ENCODE assay signal across 11 cellular contexts in genomic region chrX:21972046-21972445, GRCh38. TPM values are rescaled to one million over a fixed set of nuclear protein-coding genes. Genes with fewer than 3 reads are reported as not detected.
DNase-seq lines count a peak whose midpoint lies in the region; ATAC-seq, FAIRE-seq and TF ChIP-seq lines count a peak whose summit lies in the region.
"Had no signal": no experiment of that assay in that cellular context is flagged by ENCODE, and none has a peak within 500 bp of the region (broad histone marks: within the 10 kb centered on the region; RNA-seq: fewer than 3 reads in every experiment).

No MANE protein-coding gene starts in this region.

- peak overlapping the region in 1 of 2 donors; percentile 19 for H3K9ac ChIP-seq in colonic mucosa (ENCODE audit: low read depth in 2 of 2, low read length in 2 of 2)

- TF ChIP-seq CTCF in Calu3 (IDR thresholded peaks at IDR 0.05; ENCODE audit: unreplicated experiment), result no peak
- no peak for TF ChIP-seq CTCF in colonic mucosa (IDR thresholded peaks at IDR 0.05)
- TF ChIP-seq CTCF in nephron (IDR thresholded peaks at IDR 0.05; ENCODE audit: unreplicated experiment in 3 of 3), result no peak
- TF ChIP-seq CTCF in foreskin keratinocyte (conservative IDR thresholded peaks at IDR 0.05), result no peak

- H3K4me3 Mint-ChIP-seq in Calu3 (ENCODE audit: low read depth, unreplicated experiment) (peak overlapping the region; percentile 44), nephron (no peak overlapping the region)

- no peak for ATAC-seq in GM21390 (IDR thresholded peaks at IDR 0.05; ENCODE audit: unreplicated experiment)
- ATAC-seq in foreskin keratinocyte, result no peak
- ATAC-seq in GM19023 (IDR thresholded peaks at IDR 0.05; ENCODE audit: unreplicated experiment), result no peak
- ATAC-seq in GM19452 (IDR thresholded peaks at IDR 0.05; ENCODE audit: unreplicated experiment), result no peak

- H3K4me3 ChIP-seq in colonic mucosa, result no peak overlapping the region
- H3K4me3 ChIP-seq: thoracic aorta had no signal

- H3K9me3 Mint-ChIP-seq in Calu3 (ENCODE audit: low read depth, unreplicated experiment) (no peaks in the 10 kb centered on the region), nephron (no peaks in the 10 kb centered on the region)

- H3K4me1 ChIP-seq in colonic mucosa (no peaks in the 10 kb centered on the region), foreskin keratinocyte (peaks cover 12% of the 10 kb centered on the region)

- H3K27ac Mint-ChIP-seq in Calu3 (ENCODE audit: unreplicated experiment), result peak overlapping the region; percentile 91
- H3K27ac Mint-ChIP-seq in nephron, result peak overlapping the region; percentile 80 to 96 (median 88)

- no peaks in the 10 kb centered on the region for H3K27me3 Mint-ChIP-seq in Calu3 (ENCODE audit: unreplicated experiment)
- H3K27me3 Mint-ChIP-seq in nephron (ENCODE audit: low read depth), result no peaks in the 10 kb centered on the region

- DNase-seq in Calu3 (no peak), RCC 7860 (ENCODE audit: low spot score) (peak; percentile 50), colonic mucosa (no peak), foreskin keratinocyte (no peak)
- DNase-seq: NCI-H1092 treated with DMSO at 0.1 percent for 48 hours, NCI-H510A treated with DMSO at 0.1 percent for 48 hours had no signal

- no peaks in the 10 kb centered on the region for H3K36me3 ChIP-seq in colonic mucosa

- no peaks in the 10 kb centered on the region for H3K27me3 ChIP-seq in colonic mucosa
- H3K27me3 ChIP-seq in foreskin keratinocyte, result no peaks in the 10 kb centered on the region

- H3K4me1 Mint-ChIP-seq in Calu3 (ENCODE audit: low read depth, unreplicated experiment), result peaks cover 53% of the 10 kb centered on the region
- H3K4me1 Mint-ChIP-seq in nephron, result peaks cover 15% of the 10 kb centered on the region

- no TSS peak for BruUV-seq in Calu3 (replicated peaks; lab: Mats Ljungman, UMichigan)

- H3K9me3 ChIP-seq in colonic mucosa, result no peaks in the 10 kb centered on the region
- H3K9me3 ChIP-seq: thoracic aorta had no signal

- intact Hi-C loops in Calu3 (cut with micrococcal nuclease; ENCODE audit: unreplicated experiment), result loop anchor here (2.0 to 10.0 kb wide), 4 partner anchors 25 to 227 kb away; partner anchors contain the start of gene MBTPS2
- intact Hi-C loops in colonic mucosa (cut with DNase I), result no loop called here

- H3K36me3 Mint-ChIP-seq in Calu3 (ENCODE audit: insufficient read depth, unreplicated experiment) (peaks cover 81% of the 10 kb centered on the region), nephron (ENCODE audit: low read depth) (peaks cover 74% of the 10 kb centered on the region)

- CTCF ChIA-PET in Calu3 (lab: Charles Lee), result interaction anchor here (0.6 to 3.0 kb wide), 9 partner anchors 18 to 1457 kb away, joined by 3 to 7 read pairs (median 5); partner anchors contain the start of gene MBTPS2

- FAIRE-seq in RCC 7860 (lab: Jason Lieb, UNC), result peak; percentile 83

- H3K27ac ChIP-seq in colonic mucosa, result peak overlapping the region; percentile 34
- H3K27ac ChIP-seq in foreskin keratinocyte, result no peak overlapping the region

RNA-seq across cellular contexts. Expression of gene SMS, which starts 31.5 kb away (rescaled TPM):
- total RNA-seq in Calu3 (2022) (215 and 225 TPM in 2 replicates), colonic mucosa (100 to 1,000 TPM in 1 of 2 donors, 10 to 100 TPM in 1; 73.7 to 100 TPM), foreskin keratinocyte (170 and 201 TPM in 2 replicates)
- 125 and 160 TPM in 2 replicates for polyA plus RNA-seq in foreskin keratinocyte
